In genomic region chr5:147803941-147804717, GRCh38 we compare ENCODE assay signal across 22 cellular contexts. TPM values are rescaled to one million over a fixed set of nuclear protein-coding genes. Genes with fewer than 3 reads are reported as not detected.
DNase-seq lines count a peak whose midpoint lies in the region; ATAC-seq and TF ChIP-seq lines count a peak whose summit lies in the region.
"Had no signal": no experiment of that assay in that cellular context is flagged by ENCODE, and none has a peak within 500 bp of the region (broad histone marks: within the 10 kb centered on the region; RNA-seq: fewer than 3 reads in every experiment).

No MANE protein-coding gene starts in this region.

- peak overlapping the region; percentile 6 for H3K27ac Mint-ChIP-seq in T-helper 17 cell
- H3K27ac Mint-ChIP-seq: activated CD8-positive, alpha-beta memory T cell treated with anti-CD3 and anti-CD28 coated beads, Interleukin-2, amount 10 ng/mL, durations not matched to agents 7 days and 5 days; activated naive CD8-positive, alpha-beta T cell treated with anti-CD3 and anti-CD28 coated beads for 36 hours; activated T-helper 2 cell treated with anti-CD3 and anti-CD28 coated beads, Interferon-gamma antibody, Interleukin-2, Interleukin-4, amounts not matched to agents 10 μg/mL and 5 μg/mL and 100 μg/mL, durations not matched to agents 14 hours and 24 hours and 36 hours had no signal

- H3K23ac ChIP-seq in mesendoderm (ENCODE audit: low read length), result no peak overlapping the region

- H3K56ac ChIP-seq in mesendoderm (ENCODE audit: low read length), result no peak overlapping the region

- intact Hi-C loops in mucosa of descending colon (cut with DNase I, micrococcal nuclease), result no loop called here
- intact Hi-C loops in psoas muscle (cut with DNase I), result no loop called here

- H3K27ac ChIP-seq in mesendoderm (ENCODE audit: low read depth, low read length) (no peak overlapping the region), psoas muscle (no peak overlapping the region)
- H3K27ac ChIP-seq: sigmoid colon, uterus had no signal

- no peak overlapping the region for H3K18ac ChIP-seq in mesendoderm (ENCODE audit: low read length)

- no peak overlapping the region for H3K4me3 Mint-ChIP-seq in T-helper 17 cell
- H3K4me3 Mint-ChIP-seq: activated CD8-positive, alpha-beta memory T cell treated with anti-CD3 and anti-CD28 coated beads, Interleukin-2, amount 10 ng/mL, durations not matched to agents 7 days and 5 days; activated naive CD8-positive, alpha-beta T cell treated with anti-CD3 and anti-CD28 coated beads for 36 hours; CD8-positive, alpha-beta T cell had no signal

- H2AK5ac ChIP-seq in mesendoderm (ENCODE audit: low read length), result no peak overlapping the region

- no peaks in the 10 kb centered on the region for H3K79me1 ChIP-seq in mesendoderm (ENCODE audit: low read length)

- no peak overlapping the region for H2BK120ac ChIP-seq in mesendoderm (ENCODE audit: low read depth, low read length)

- no peak overlapping the region for H2BK5ac ChIP-seq in mesendoderm (ENCODE audit: low read length)

- peaks cover 2% of the 10 kb centered on the region for H3K36me3 Mint-ChIP-seq in T-helper 17 cell (ENCODE audit: low read depth)
- H3K36me3 Mint-ChIP-seq: activated CD8-positive, alpha-beta memory T cell treated with anti-CD3 and anti-CD28 coated beads, Interleukin-2, amount 10 ng/mL, durations not matched to agents 7 days and 5 days; activated naive CD8-positive, alpha-beta T cell treated with anti-CD3 and anti-CD28 coated beads for 36 hours; CD8-positive, alpha-beta T cell had no signal

- H3K4me1 Mint-ChIP-seq in T-helper 17 cell, result peaks cover 10% of the 10 kb centered on the region

- H3K4ac ChIP-seq in mesendoderm (ENCODE audit: low read depth, low read length), result no peak overlapping the region

- H3K9me3 ChIP-seq in T-helper 17 cell (ENCODE audit: control insufficient read depth, low read length, poor library complexity, severe bottlenecking) (no peaks in the 10 kb centered on the region), mucosa of descending colon (no peaks in the 10 kb centered on the region), psoas muscle (no peaks in the 10 kb centered on the region)
- H3K9me3 ChIP-seq: HAP-1, sigmoid colon, uterus had no signal

- no peaks in the 10 kb centered on the region for H3K4me1 ChIP-seq in mucosa of descending colon (ENCODE audit: low read depth)
- H3K4me1 ChIP-seq in mesendoderm (ENCODE audit: control insufficient read depth, low read depth, low read length), result no peaks in the 10 kb centered on the region
- H3K4me1 ChIP-seq in psoas muscle, result no peaks in the 10 kb centered on the region
- H3K4me1 ChIP-seq: HAP-1, sigmoid colon, uterus had no signal

- peaks cover 25% of the 10 kb centered on the region for H3K27me3 Mint-ChIP-seq in T-helper 17 cell
- H3K27me3 Mint-ChIP-seq: activated naive CD8-positive, alpha-beta T cell treated with anti-CD3 and anti-CD28 coated beads for 36 hours had no signal

- no peak for TF ChIP-seq CTCF in mucosa of descending colon (IDR thresholded peaks at IDR 0.05)
- TF ChIP-seq CTCF in psoas muscle (IDR thresholded peaks at IDR 0.05), result no peak

- ATAC-seq in T-helper 17 cell (no peak), mucosa of descending colon (peak; percentile 33), GM21381 (IDR thresholded peaks at IDR 0.05; ENCODE audit: unreplicated experiment) (no peak), psoas muscle (no peak)

- no peak overlapping the region for H2BK15ac ChIP-seq in mesendoderm (replicated peaks; ENCODE audit: low read depth)

- no peak overlapping the region for H3K4me2 ChIP-seq in mesendoderm (ENCODE audit: low read length)

- H3K36me3 ChIP-seq in mucosa of descending colon (ENCODE audit: low read depth) (no peaks in the 10 kb centered on the region), mesendoderm (ENCODE audit: control insufficient read depth, insufficient read depth, low read length) (no peaks in the 10 kb centered on the region), psoas muscle (ENCODE audit: insufficient read depth in 1 of 2, low read depth in 1 of 2) (no peaks in the 10 kb centered on the region)
- H3K36me3 ChIP-seq: HAP-1, sigmoid colon, uterus had no signal

- no peak overlapping the region for H3K9ac ChIP-seq in mesendoderm (ENCODE audit: low read length)

- no CpG with 5 or more reads among the region's 4 CpGs for WGBS in mesendoderm (ENCODE audit: extremely low coverage, insufficient coverage, low lambda C conversion rate)
- 27 to 40% (median 37%) methylated on average over 4 of the region's 4 CpGs for WGBS in psoas muscle, 3 donors

- DNase-seq in A172 (ENCODE audit: low spot score), result peak; percentile 28
- peak; percentile 35 for DNase-seq in Daoy (ENCODE audit: low read depth)
- no peak for DNase-seq in T-helper 17 cell
- DNase-seq in mucosa of descending colon, result no peak
- DNase-seq in mesendoderm, result no peak
- DNase-seq in nucleus accumbens (lab: John Stamatoyannopoulos, UW), result no peak
- no peak for DNase-seq in psoas muscle
- DNase-seq: activated CD4-positive, alpha-beta T cell treated with anti-CD3 and anti-CD28 coated beads for 4 hours; activated CD8-positive, alpha-beta memory T cell treated with anti-CD3 and anti-CD28 coated beads, Interleukin-2, amount 10 ng/mL, durations not matched to agents 7 days and 5 days; activated naive CD8-positive, alpha-beta T cell treated with anti-CD3 and anti-CD28 coated beads for 36 hours; CD8-positive, alpha-beta T cell; DND-41; NCI-H2081 treated with DMSO at 0.1 percent for 48 hours; NCI-H524; sigmoid colon; uterus had no signal

- H3K4me3 ChIP-seq in mucosa of descending colon (no peak overlapping the region), mesendoderm (ENCODE audit: low read length) (no peak overlapping the region), psoas muscle (no peak overlapping the region)
- H3K4me3 ChIP-seq: HAP-1, sigmoid colon, uterus had no signal

- no peak overlapping the region for H4K5ac ChIP-seq in mesendoderm (ENCODE audit: low read length)

- no peak overlapping the region for H4K8ac ChIP-seq in mesendoderm (ENCODE audit: low read depth, low read length)

- H3K27me3 ChIP-seq in mesendoderm (ENCODE audit: insufficient read depth, low read length, poor library complexity), result no peaks in the 10 kb centered on the region
- H3K27me3 ChIP-seq in psoas muscle (ENCODE audit: insufficient read depth in 3 of 3, low read length in 2 of 3), result no peaks in the 10 kb centered on the region
- H3K27me3 ChIP-seq: sigmoid colon, uterus had no signal

- no peaks in the 10 kb centered on the region for H3K79me2 ChIP-seq in mesendoderm (ENCODE audit: control insufficient read depth, insufficient read depth, low read length)

RNA-seq across cellular contexts. Expression of gene JAKMIP2, which starts 21.6 kb away (rescaled TPM):
- total RNA-seq in A172 (2014; rRNA removed; shearing (Covaris generic)), result 12.5 and 15.6 TPM in 2 replicates
- 0.48 and 0.63 TPM in 2 replicates for total RNA-seq in Daoy (2014; rRNA removed; shearing (Covaris generic))
- total RNA-seq in T-helper 17 cell, result 1 to 10 TPM; 2.4 to 4.1 TPM
- total RNA-seq in mucosa of descending colon, result 1 to 10 TPM in 2 of 3 donors, under 1 TPM in 1; 0.90 to 9.0 (median 2.0) TPM
- polyA plus RNA-seq in mesendoderm (2013, experiment 1 of 2), result 12.5 TPM
- polyA plus RNA-seq in mesendoderm (2013, experiment 2 of 2), result 13.2 TPM
- under 1 TPM in 2 of 4 donors, not detected in 2; 0.02 to 0.07 TPM for total RNA-seq in psoas muscle
- polyA plus RNA-seq in psoas muscle, result under 1 TPM; 0.01 to 0.08 (median 0.06) TPM

RNA-seq across cellular contexts. Expression of gene SPINK1, which starts 27.3 kb away (rescaled TPM):
- total RNA-seq in A172 (2014; rRNA removed; shearing (Covaris generic)), result 0.72 and 55.3 TPM in 2 replicates
- total RNA-seq in Daoy (2014; rRNA removed; shearing (Covaris generic)), result 0.51 TPM in 1 of 2 replicates, not detected in the other
- total RNA-seq in T-helper 17 cell (not detected), mucosa of descending colon (1,000 to 10,000 TPM in 1 of 3 donors, 100 to 1,000 TPM in 2; 254 to 1,081 (median 273) TPM), psoas muscle (1 to 10 TPM in 3 of 4 donors, not detected in 1; 3.0 to 8.2 (median 6.2) TPM)
- 1.2 TPM for polyA plus RNA-seq in mesendoderm (2013, experiment 1 of 2)
- polyA plus RNA-seq in mesendoderm (2013, experiment 2 of 2), result 3.0 TPM
- polyA plus RNA-seq in psoas muscle, result 10 to 100 TPM in 1 of 3 donors, 1 to 10 TPM in 2; 1.6 to 24.1 (median 9.4) TPM
- total RNA-seq: activated CD8-positive, alpha-beta memory T cell treated with anti-CD3 and anti-CD28 coated beads, Interleukin-2, amount 10 ng/mL, durations not matched to agents 7 days and 5 days; activated naive CD8-positive, alpha-beta T cell treated with anti-CD3 and anti-CD28 coated beads for 36 hours; activated T-helper 2 cell treated with anti-CD3 and anti-CD28 coated beads, Interferon-gamma antibody, Interleukin-2, Interleukin-4, amounts not matched to agents 10 μg/mL and 5 μg/mL and 100 μg/mL, durations not matched to agents 14 hours and 24 hours and 36 hours; CD8-positive, alpha-beta T cell; fibroblast of lung; HT1080; osteocyte; uterus had no signal
- polyA plus RNA-seq: fibroblast of lung had no signal

Comparison
In these comparisons a context has a peak if more than half of its experiments do, and no peak if none do; other contexts are left out.
1. DNase-seq: peak in A172 (single experiment) and Daoy (single experiment); none in T-helper 17 cell (0 of 3), mucosa of descending colon (0 of 3), mesendoderm (single experiment), nucleus accumbens (0 of 56) and psoas muscle (0 of 2).